1 cellular context compared by ENCODE assay signal in genomic region chr12:95538656-95539055, GRCh38.
TF ChIP-seq lines count a peak whose summit lies in the region.

No MANE protein-coding gene starts in this region.

TF ChIP-seq in IMR-90, 13 proteins besides CTCF, POLR2A, EP300 and RAD21:
- no peak for TF ChIP-seq MAFK (IDR thresholded peaks at IDR 0.05; ENCODE audit: low read depth, low read length)
- no peak for TF ChIP-seq MXI1 (IDR thresholded peaks at IDR 0.05; ENCODE audit: borderline replicate concordance, low read depth, low read length)
- TF ChIP-seq CEBPB (IDR thresholded peaks at IDR 0.05; ENCODE audit: low read depth, low read length), result no peak
- no peak for TF ChIP-seq RFX5 (IDR thresholded peaks at IDR 0.05; ENCODE audit: low read depth, low read length)
- TF ChIP-seq CHD1 (IDR thresholded peaks at IDR 0.05; ENCODE audit: low read depth, low read length), result no peak
- no peak for TF ChIP-seq USF2 (IDR thresholded peaks at IDR 0.05; ENCODE audit: low read depth, low read length)
- TF ChIP-seq FOS (IDR thresholded peaks at IDR 0.05; ENCODE audit: low read depth, low read length), result no peak
- TF ChIP-seq RCOR1 (IDR thresholded peaks at IDR 0.05; ENCODE audit: insufficient replicate concordance, low read length), result no peak
- no peak for TF ChIP-seq SMC3 (IDR thresholded peaks at IDR 0.05; ENCODE audit: low read depth, low read length)
- TF ChIP-seq MAZ (IDR thresholded peaks at IDR 0.05; ENCODE audit: borderline replicate concordance, low read depth, low read length), result no peak
- TF ChIP-seq ELK1 (IDR thresholded peaks at IDR 0.05; ENCODE audit: borderline replicate concordance, low read depth, low read length), result no peak
- TF ChIP-seq NFE2L2 (IDR thresholded peaks at IDR 0.05; ENCODE audit: low read depth, low read length), result no peak
- no peak for TF ChIP-seq BHLHE40 (IDR thresholded peaks at IDR 0.05; ENCODE audit: low read depth, low read length)
TF ChIP-seq in IMR-90: peak in this region for 0.
